Comparison of ENCODE assay signal across 8 cellular contexts in the genomic region with DNA sequence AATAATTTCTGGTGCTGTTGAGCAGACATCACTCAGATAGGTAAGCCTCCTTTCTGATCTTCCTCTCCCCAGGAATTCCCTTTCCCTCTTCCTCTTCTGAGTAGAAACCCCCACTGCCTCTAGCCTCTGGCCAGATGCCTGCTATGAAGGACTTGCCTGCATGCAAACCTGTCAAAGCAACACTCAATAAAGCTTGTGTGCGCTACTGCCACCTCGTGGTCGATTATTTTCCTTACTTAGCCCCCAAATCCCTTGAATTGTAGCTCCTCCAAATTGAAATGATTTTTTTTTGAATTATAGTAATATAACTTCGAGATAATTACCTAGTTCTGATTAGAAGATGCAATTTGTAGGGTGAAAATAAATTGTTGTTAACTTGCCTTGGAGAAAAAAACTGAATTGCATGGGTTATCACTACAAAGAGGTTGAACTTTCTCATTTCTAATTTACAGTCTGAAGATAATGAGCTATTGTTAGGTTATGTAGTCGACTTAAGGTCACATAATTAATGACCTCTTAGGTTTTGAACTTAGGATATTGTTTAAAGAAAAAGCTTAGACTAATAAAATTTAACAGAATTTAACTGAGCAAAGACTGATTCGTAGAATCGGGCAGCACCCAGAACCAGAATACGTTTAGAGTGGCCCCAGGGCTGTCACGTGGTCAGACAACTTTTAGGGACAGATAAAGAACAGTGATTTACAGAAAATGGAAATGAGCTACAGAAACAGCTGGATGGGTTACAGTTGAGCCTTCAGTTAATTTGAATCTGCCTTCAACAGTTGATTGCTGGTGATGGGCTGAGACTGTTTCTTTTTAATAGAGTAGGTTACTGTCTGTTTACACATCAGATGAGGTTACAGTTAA.
DNase-seq lines count a peak whose midpoint lies in the region; ATAC-seq lines count a peak whose summit lies in the region.

No MANE protein-coding gene starts in this region.

- no peaks in the 10 kb centered on the region for H3K4me1 ChIP-seq in CD4-positive, alpha-beta memory T cell (ENCODE audit: insufficient read depth, low read length)

- H3K27ac Mint-ChIP-seq in CD4-positive, alpha-beta memory T cell: peak overlapping the region in 1 of 7 donors; percentile 62

- intact Hi-C loops in CD4-positive, alpha-beta memory T cell (cut with micrococcal nuclease): no loop called here

- POLR2A ChIA-PET in CD4-positive, alpha-beta memory T cell (lab: Charles Lee; ENCODE audit: partially characterized antibody): no interaction called here

- H3K27ac ChIP-seq in CD4-positive, alpha-beta memory T cell (ENCODE audit: low read depth, low read length): no peak overlapping the region

- no peak overlapping the region for H3K4me3 ChIP-seq in CD4-positive, alpha-beta memory T cell (ENCODE audit: low read length in 2 of 2)

- peaks cover 0 to 2% of the 10 kb centered on the region in 2 donors for H3K27me3 Mint-ChIP-seq in CD4-positive, alpha-beta memory T cell

- DNase-seq in CD4-positive, alpha-beta memory T cell: peak in 4 of 5 donors; percentile 0 to 15 (median 5)
- DNase-seq in NCI-H69 (lab: John Stamatoyannopoulos, UW) (peak; percentile 38), fibroblast of the conjunctiva (ENCODE audit: low read depth) (peak; percentile 58), non-pigmented ciliary epithelial cell (ENCODE audit: low read depth) (peak; percentile 53)
- DNase-seq in activated CD8-positive, alpha-beta memory T cell treated with anti-CD3 and anti-CD28 coated beads, Interleukin-2, amount 50 U/mL, for 4 hours: peak; percentile 34

- no peaks in the 10 kb centered on the region for H3K36me3 ChIP-seq in CD4-positive, alpha-beta memory T cell (ENCODE audit: insufficient read depth, low read length)

- no peaks in the 10 kb centered on the region for H3K36me3 Mint-ChIP-seq in CD4-positive, alpha-beta memory T cell

- CTCF ChIA-PET in CD4-positive, alpha-beta memory T cell (lab: Charles Lee; ENCODE audit: partially characterized antibody): interaction anchor here (0.6 to 1.6 kb wide), 9 partner anchors 12 to 1934 kb away, joined by 3 to 7 read pairs (median 4); no protein-coding TSS in a partner anchor

- ATAC-seq in GM19035 (IDR thresholded peaks at IDR 0.05; ENCODE audit: unreplicated experiment): peak; percentile 87
- peak; percentile 93 for ATAC-seq in HG03354 (IDR thresholded peaks at IDR 0.05; ENCODE audit: poor library complexity, severe bottlenecking, unreplicated experiment)
- ATAC-seq in HG03139 (IDR thresholded peaks at IDR 0.05; ENCODE audit: unreplicated experiment): no peak

- no peak overlapping the region for H3K4me3 Mint-ChIP-seq in CD4-positive, alpha-beta memory T cell

- no peaks in the 10 kb centered on the region for H3K9me3 Mint-ChIP-seq in CD4-positive, alpha-beta memory T cell

- H3K27me3 ChIP-seq in CD4-positive, alpha-beta memory T cell (ENCODE audit: insufficient read depth, low read length): no peaks in the 10 kb centered on the region

- no peaks in the 10 kb centered on the region for H3K9me3 ChIP-seq in CD4-positive, alpha-beta memory T cell (ENCODE audit: control insufficient read depth in 1 of 2, low read length in 2 of 2)

- H3K4me1 Mint-ChIP-seq in CD4-positive, alpha-beta memory T cell: no peaks in the 10 kb centered on the region

Comparison
In these comparisons a context has a peak if more than half of its experiments do, and no peak if none do; other contexts are left out.
1. DNase-seq: peak in every context shown above with its lines; median percentile 58 in fibroblast of the conjunctiva; 53 in non-pigmented ciliary epithelial cell; 38 in NCI-H69; 34 in activated CD8-positive, alpha-beta memory T cell treated with anti-CD3 and anti-CD28 coated beads, Interleukin-2, amount 50 U/mL, for 4 hours; 5 in CD4-positive, alpha-beta memory T cell.